19 cellular contexts compared by ENCODE assay signal in the genomic region with DNA sequence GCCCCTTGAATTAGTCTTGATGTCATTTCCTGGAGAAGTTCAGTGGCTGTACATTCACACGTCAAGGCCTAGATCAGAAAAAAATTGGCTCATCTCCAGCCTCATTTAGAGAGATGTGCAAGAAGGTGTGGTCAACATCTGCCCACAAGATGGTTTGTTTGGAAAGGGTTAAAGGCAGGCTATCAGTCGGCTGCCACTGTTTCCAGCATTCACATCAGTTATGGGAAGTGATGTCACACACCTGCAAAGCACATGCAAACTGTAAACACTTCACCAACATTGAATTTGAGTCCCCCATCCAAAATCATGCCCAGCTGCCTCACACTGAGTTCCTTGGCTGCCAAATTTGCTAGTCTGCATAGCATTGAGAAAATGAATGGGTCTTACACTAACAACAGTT.
"Had no signal": no experiment of that assay in that cellular context is flagged by ENCODE, and none has a peak within 500 bp of the region (broad histone marks: within the 10 kb centered on the region; RNA-seq: fewer than 3 reads in every experiment).

No MANE protein-coding gene starts in this region.

- H3K36me3 Mint-ChIP-seq: activated naive CD8-positive, alpha-beta T cell treated with anti-CD3 and anti-CD28 coated beads, Interleukin-2, amount 10 ng/mL, durations not matched to agents 7 days and 5 days; stimulated activated memory B cell treated with anti-CD40 and anti-IgM and Interleukin-4, amounts not matched to agents 10 μg/mL and 1 μg/mL and 100 μg/mL, for 72 hours had no signal

- H3K27me3 ChIP-seq: spleen, transverse colon had no signal

- H3K27me3 Mint-ChIP-seq: activated CD4-positive, alpha-beta memory T cell treated with anti-CD3 and anti-CD28 coated beads, Interleukin-2, amount 10 ng/mL, durations not matched to agents 7 days and 5 days; activated naive CD8-positive, alpha-beta T cell treated with anti-CD3 and anti-CD28 coated beads, Interleukin-2, amount 10 ng/mL, durations not matched to agents 7 days and 5 days; dendritic cell treated with granulocyte-macrophage colony-stimulating factor and Interleukin-4, amounts not matched to agents 40 ng/mL and 50 ng/mL, for 4 days; effector memory CD8-positive, alpha-beta T cell; stimulated activated memory B cell treated with anti-CD40 and anti-IgM and Interleukin-4, amounts not matched to agents 10 μg/mL and 1 μg/mL and 100 μg/mL, for 72 hours had no signal

- DNase-seq: activated CD4-positive, alpha-beta memory T cell treated with anti-CD3 and anti-CD28 coated beads, Interleukin-2, amount 10 ng/mL, durations not matched to agents 7 days and 5 days; activated gamma-delta T cell treated with Interleukin-2 at 50 U/mL for 16 hours; activated naive CD8-positive, alpha-beta T cell treated with anti-CD3 and anti-CD28 coated beads, Interleukin-2, amount 10 ng/mL, durations not matched to agents 7 days and 5 days; activated T-cell treated with anti-CD3 and anti-CD28 coated beads, Interleukin-2, amount 50 U/mL, for 48 hours; anterior cingulate cortex; cerebellar nuclear complex; effector memory CD8-positive, alpha-beta T cell; hippocampal formation; left ventricle myocardium superior; mesendoderm; nephron progenitor cell; psoas muscle; spleen; stimulated activated CD4-positive, alpha-beta T cell treated with anti-CD3 and anti-CD28 coated beads, Interleukin-1b, Interleukin-23, amount 100 ng/mL, for 48 hours; transverse colon had no signal

- H3K9me3 ChIP-seq: psoas muscle, transverse colon had no signal

- H3K36me3 ChIP-seq: spleen, transverse colon had no signal

- ATAC-seq: effector memory CD8-positive, alpha-beta T cell; left ventricle myocardium superior; psoas muscle; sciatic nerve; stimulated activated memory B cell treated with anti-CD40 and anti-IgM and Interleukin-4, amounts not matched to agents 10 μg/mL and 1 μg/mL and 100 μg/mL, for 72 hours had no signal

- H3K4me1 Mint-ChIP-seq: activated CD4-positive, alpha-beta memory T cell treated with anti-CD3 and anti-CD28 coated beads, Interleukin-2, amount 10 ng/mL, durations not matched to agents 7 days and 5 days; activated naive CD8-positive, alpha-beta T cell treated with anti-CD3 and anti-CD28 coated beads, Interleukin-2, amount 10 ng/mL, durations not matched to agents 7 days and 5 days; nephron progenitor cell; stimulated activated memory B cell treated with anti-CD40 and anti-IgM and Interleukin-4, amounts not matched to agents 10 μg/mL and 1 μg/mL and 100 μg/mL, for 72 hours had no signal

- H3K4me3 ChIP-seq: psoas muscle, spleen, transverse colon had no signal

- H3K9me3 Mint-ChIP-seq: activated CD4-positive, alpha-beta memory T cell treated with anti-CD3 and anti-CD28 coated beads, Interleukin-2, amount 10 ng/mL, durations not matched to agents 7 days and 5 days; dendritic cell treated with granulocyte-macrophage colony-stimulating factor and Interleukin-4, amounts not matched to agents 40 ng/mL and 50 ng/mL, for 4 days; nephron progenitor cell had no signal

- H3K4me1 ChIP-seq: psoas muscle, spleen, transverse colon had no signal

- H3K27ac Mint-ChIP-seq: activated CD4-positive, alpha-beta memory T cell treated with anti-CD3 and anti-CD28 coated beads, Interleukin-2, amount 10 ng/mL, durations not matched to agents 7 days and 5 days; activated naive CD8-positive, alpha-beta T cell treated with anti-CD3 and anti-CD28 coated beads, Interleukin-2, amount 10 ng/mL, durations not matched to agents 7 days and 5 days; dendritic cell treated with granulocyte-macrophage colony-stimulating factor and Interleukin-4, amounts not matched to agents 40 ng/mL and 50 ng/mL, for 4 days; effector memory CD8-positive, alpha-beta T cell; nephron progenitor cell; stimulated activated memory B cell treated with anti-CD40 and anti-IgM and Interleukin-4, amounts not matched to agents 10 μg/mL and 1 μg/mL and 100 μg/mL, for 72 hours had no signal

- H3K4me3 Mint-ChIP-seq: activated CD4-positive, alpha-beta memory T cell treated with anti-CD3 and anti-CD28 coated beads, Interleukin-2, amount 10 ng/mL, durations not matched to agents 7 days and 5 days; activated naive CD8-positive, alpha-beta T cell treated with anti-CD3 and anti-CD28 coated beads, Interleukin-2, amount 10 ng/mL, durations not matched to agents 7 days and 5 days; dendritic cell treated with granulocyte-macrophage colony-stimulating factor and Interleukin-4, amounts not matched to agents 40 ng/mL and 50 ng/mL, for 4 days; effector memory CD8-positive, alpha-beta T cell; nephron progenitor cell; stimulated activated memory B cell treated with anti-CD40 and anti-IgM and Interleukin-4, amounts not matched to agents 10 μg/mL and 1 μg/mL and 100 μg/mL, for 72 hours had no signal

- H3K27ac ChIP-seq: epithelial cell of prostate, psoas muscle, spleen, transverse colon had no signal
